1 cellular context compared by ENCODE assay signal in genomic region chr7:12770227-12770975, GRCh38.
TF ChIP-seq lines count a peak whose summit lies in the region.

No MANE protein-coding gene starts in this region.

TF ChIP-seq in WTC11, 78 proteins besides CTCF, POLR2A, EP300 and RAD21 (continued from another document):
- TF ChIP-seq STAT6 (CRISPR knock-in tag; conservative IDR thresholded peaks at IDR 0.05; ENCODE audit: low read depth): no peak
- no peak for TF ChIP-seq NR3C1 (CRISPR knock-in tag; conservative IDR thresholded peaks at IDR 0.05; ENCODE audit: low read depth)
- TF ChIP-seq NFYB (CRISPR knock-in tag; conservative IDR thresholded peaks at IDR 0.05; ENCODE audit: low read depth): no peak
- no peak for TF ChIP-seq MXD4 (CRISPR knock-in tag; IDR thresholded peaks at IDR 0.05; ENCODE audit: borderline replicate concordance)
- TF ChIP-seq OVOL2 (CRISPR knock-in tag; IDR thresholded peaks at IDR 0.05; ENCODE audit: borderline replicate concordance): no peak
- no peak for TF ChIP-seq SMAD3 (CRISPR knock-in tag; IDR thresholded peaks at IDR 0.05; ENCODE audit: borderline replicate concordance)
- no peak for TF ChIP-seq ZNF671 (CRISPR knock-in tag; IDR thresholded peaks at IDR 0.05)
- TF ChIP-seq ZNF396 (CRISPR knock-in tag; IDR thresholded peaks at IDR 0.05; ENCODE audit: borderline replicate concordance): no peak
- no peak for TF ChIP-seq PRRX2 (CRISPR knock-in tag; IDR thresholded peaks at IDR 0.05)
- TF ChIP-seq E2F4 (CRISPR knock-in tag; IDR thresholded peaks at IDR 0.05; ENCODE audit: borderline replicate concordance, low read depth): no peak
- no peak for TF ChIP-seq AFF4 (CRISPR knock-in tag; IDR thresholded peaks at IDR 0.05; ENCODE audit: borderline replicate concordance)
- TF ChIP-seq HMGXB4 (CRISPR knock-in tag; IDR thresholded peaks at IDR 0.05): no peak
- TF ChIP-seq RORB (CRISPR knock-in tag; IDR thresholded peaks at IDR 0.05): no peak
- no peak for TF ChIP-seq PREB (CRISPR knock-in tag; IDR thresholded peaks at IDR 0.05; ENCODE audit: borderline replicate concordance)
